ENCODE assay signal across 1 cellular context in the genomic region with DNA sequence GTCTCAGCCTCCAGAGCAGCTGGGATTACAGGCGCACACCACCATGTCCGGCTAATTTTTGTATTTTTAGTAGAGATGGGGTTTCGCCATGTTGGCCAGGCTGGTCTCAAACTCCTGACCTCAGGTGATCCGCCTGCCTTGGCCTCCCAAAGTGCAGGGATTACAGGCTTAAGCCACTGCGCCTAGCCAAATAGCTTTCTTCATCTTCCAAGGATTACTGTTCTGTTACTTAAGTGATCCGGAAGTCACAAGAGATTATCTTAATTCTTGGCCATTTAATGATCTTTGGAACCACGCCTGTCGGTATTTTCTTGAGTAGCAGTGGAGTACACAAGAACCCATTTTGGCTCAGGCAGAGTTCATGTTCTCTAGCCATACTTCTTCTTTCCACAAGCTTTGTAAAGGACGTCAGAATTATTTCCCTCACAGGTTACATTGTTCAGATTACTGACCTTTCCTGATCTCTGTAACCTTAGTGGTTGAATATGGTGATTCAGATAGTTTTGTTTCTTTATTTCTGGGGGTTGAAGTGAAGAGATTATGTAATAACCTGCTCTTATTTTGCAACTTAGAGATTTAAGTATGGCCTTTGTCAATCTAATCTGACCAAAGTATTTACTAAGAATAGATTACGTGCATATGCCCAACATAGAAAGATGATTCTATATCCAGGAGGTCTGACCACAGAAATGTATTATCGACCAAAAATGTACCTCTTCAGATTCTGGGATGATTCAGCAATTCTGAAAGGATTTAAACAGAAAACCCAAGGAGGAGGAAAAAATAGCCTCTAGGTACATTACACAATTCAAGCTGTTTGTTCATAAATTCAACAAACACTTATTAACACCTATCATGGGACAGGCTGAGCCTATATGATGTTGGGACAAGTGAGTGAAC.
TF ChIP-seq lines count a peak whose summit lies in the region.

No MANE protein-coding gene starts in this region.

TF ChIP-seq in GM23338, 12 proteins besides CTCF, POLR2A, EP300 and RAD21 (continued from another document):
- TF ChIP-seq, protein P1, sequence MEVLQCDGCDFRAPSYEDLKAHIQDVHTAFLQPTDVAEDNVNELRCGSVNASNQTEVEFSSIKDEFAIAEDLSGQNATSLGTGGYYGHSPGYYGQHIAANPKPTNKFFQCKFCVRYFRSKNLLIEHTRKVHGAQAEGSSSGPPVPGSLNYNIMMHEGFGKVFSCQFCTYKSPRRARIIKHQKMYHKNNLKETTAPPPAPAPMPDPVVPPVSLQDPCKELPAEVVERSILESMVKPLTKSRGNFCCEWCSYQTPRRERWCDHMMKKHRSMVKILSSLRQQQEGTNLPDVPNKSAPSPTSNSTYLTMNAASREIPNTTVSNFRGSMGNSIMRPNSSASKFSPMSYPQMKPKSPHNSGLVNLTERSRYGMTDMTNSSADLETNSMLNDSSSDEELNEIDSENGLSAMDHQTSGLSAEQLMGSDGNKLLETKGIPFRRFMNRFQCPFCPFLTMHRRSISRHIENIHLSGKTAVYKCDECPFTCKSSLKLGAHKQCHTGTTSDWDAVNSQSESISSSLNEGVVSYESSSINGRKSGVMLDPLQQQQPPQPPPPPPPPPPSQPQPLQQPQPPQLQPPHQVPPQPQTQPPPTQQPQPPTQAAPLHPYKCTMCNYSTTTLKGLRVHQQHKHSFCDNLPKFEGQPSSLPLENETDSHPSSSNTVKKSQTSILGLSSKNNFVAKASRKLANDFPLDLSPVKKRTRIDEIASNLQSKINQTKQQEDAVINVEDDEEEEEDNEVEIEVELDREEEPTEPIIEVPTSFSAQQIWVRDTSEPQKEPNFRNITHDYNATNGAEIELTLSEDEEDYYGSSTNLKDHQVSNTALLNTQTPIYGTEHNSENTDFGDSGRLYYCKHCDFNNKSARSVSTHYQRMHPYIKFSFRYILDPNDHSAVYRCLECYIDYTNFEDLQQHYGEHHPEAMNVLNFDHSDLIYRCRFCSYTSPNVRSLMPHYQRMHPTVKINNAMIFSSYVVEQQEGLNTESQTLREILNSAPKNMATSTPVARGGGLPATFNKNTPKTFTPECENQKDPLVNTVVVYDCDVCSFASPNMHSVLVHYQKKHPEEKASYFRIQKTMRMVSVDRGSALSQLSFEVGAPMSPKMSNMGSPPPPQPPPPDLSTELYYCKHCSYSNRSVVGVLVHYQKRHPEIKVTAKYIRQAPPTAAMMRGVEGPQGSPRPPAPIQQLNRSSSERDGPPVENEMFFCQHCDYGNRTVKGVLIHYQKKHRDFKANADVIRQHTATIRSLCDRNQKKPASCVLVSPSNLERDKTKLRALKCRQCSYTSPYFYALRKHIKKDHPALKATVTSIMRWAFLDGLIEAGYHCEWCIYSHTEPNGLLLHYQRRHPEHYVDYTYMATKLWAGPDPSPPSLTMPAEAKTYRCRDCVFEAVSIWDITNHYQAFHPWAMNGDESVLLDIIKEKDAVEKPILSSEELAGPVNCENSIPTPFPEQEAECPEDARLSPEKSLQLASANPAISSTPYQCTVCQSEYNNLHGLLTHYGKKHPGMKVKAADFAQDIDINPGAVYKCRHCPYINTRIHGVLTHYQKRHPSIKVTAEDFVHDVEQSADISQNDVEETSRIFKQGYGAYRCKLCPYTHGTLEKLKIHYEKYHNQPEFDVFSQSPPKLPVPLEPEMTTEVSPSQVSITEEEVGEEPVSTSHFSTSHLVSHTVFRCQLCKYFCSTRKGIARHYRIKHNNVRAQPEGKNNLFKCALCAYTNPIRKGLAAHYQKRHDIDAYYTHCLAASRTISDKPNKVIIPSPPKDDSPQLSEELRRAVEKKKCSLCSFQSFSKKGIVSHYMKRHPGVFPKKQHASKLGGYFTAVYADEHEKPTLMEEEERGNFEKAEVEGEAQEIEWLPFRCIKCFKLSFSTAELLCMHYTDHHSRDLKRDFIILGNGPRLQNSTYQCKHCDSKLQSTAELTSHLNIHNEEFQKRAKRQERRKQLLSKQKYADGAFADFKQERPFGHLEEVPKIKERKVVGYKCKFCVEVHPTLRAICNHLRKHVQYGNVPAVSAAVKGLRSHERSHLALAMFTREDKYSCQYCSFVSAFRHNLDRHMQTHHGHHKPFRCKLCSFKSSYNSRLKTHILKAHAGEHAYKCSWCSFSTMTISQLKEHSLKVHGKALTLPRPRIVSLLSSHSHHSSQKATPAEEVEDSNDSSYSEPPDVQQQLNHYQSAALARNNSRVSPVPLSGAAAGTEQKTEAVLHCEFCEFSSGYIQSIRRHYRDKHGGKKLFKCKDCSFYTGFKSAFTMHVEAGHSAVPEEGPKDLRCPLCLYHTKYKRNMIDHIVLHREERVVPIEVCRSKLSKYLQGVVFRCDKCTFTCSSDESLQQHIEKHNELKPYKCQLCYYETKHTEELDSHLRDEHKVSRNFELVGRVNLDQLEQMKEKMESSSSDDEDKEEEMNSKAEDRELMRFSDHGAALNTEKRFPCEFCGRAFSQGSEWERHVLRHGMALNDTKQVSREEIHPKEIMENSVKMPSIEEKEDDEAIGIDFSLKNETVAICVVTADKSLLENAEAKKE (CRISPR knock-in tag; IDR thresholded peaks at IDR 0.05): no peak
- TF ChIP-seq NANOG (IDR thresholded peaks at IDR 0.05; ENCODE audit: borderline replicate concordance): no peak
- TF ChIP-seq, protein P2, sequence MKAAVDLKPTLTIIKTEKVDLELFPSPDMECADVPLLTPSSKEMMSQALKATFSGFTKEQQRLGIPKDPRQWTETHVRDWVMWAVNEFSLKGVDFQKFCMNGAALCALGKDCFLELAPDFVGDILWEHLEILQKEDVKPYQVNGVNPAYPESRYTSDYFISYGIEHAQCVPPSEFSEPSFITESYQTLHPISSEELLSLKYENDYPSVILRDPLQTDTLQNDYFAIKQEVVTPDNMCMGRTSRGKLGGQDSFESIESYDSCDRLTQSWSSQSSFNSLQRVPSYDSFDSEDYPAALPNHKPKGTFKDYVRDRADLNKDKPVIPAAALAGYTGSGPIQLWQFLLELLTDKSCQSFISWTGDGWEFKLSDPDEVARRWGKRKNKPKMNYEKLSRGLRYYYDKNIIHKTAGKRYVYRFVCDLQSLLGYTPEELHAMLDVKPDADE (IDR thresholded peaks at IDR 0.05): no peak
- no peak for TF ChIP-seq JUNB (IDR thresholded peaks at IDR 0.05; ENCODE audit: unreplicated experiment)
- TF ChIP-seq, protein P3, sequence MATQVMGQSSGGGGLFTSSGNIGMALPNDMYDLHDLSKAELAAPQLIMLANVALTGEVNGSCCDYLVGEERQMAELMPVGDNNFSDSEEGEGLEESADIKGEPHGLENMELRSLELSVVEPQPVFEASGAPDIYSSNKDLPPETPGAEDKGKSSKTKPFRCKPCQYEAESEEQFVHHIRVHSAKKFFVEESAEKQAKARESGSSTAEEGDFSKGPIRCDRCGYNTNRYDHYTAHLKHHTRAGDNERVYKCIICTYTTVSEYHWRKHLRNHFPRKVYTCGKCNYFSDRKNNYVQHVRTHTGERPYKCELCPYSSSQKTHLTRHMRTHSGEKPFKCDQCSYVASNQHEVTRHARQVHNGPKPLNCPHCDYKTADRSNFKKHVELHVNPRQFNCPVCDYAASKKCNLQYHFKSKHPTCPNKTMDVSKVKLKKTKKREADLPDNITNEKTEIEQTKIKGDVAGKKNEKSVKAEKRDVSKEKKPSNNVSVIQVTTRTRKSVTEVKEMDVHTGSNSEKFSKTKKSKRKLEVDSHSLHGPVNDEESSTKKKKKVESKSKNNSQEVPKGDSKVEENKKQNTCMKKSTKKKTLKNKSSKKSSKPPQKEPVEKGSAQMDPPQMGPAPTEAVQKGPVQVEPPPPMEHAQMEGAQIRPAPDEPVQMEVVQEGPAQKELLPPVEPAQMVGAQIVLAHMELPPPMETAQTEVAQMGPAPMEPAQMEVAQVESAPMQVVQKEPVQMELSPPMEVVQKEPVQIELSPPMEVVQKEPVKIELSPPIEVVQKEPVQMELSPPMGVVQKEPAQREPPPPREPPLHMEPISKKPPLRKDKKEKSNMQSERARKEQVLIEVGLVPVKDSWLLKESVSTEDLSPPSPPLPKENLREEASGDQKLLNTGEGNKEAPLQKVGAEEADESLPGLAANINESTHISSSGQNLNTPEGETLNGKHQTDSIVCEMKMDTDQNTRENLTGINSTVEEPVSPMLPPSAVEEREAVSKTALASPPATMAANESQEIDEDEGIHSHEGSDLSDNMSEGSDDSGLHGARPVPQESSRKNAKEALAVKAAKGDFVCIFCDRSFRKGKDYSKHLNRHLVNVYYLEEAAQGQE (IDR thresholded peaks at IDR 0.05; ENCODE audit: unreplicated experiment): no peak
- TF ChIP-seq EZH2phosphoT487 (IDR thresholded peaks at IDR 0.05; ENCODE audit: unreplicated experiment): no peak
- no peak for TF ChIP-seq ZNF331 (CRISPR knock-in tag; IDR thresholded peaks at IDR 0.05; ENCODE audit: low read depth)
- no peak for TF ChIP-seq STAT1 (IDR thresholded peaks at IDR 0.05; ENCODE audit: unreplicated experiment)
